In genomic region chr2:61993422-61994024, GRCh38 we compare ENCODE assay signal across 9 cellular contexts.
DNase-seq lines count a peak whose midpoint lies in the region; ATAC-seq, FAIRE-seq and TF ChIP-seq lines count a peak whose summit lies in the region.
"Had no signal": no experiment of that assay in that cellular context is flagged by ENCODE, and none has a peak within 500 bp of the region (broad histone marks: within the 10 kb centered on the region; RNA-seq: fewer than 3 reads in every experiment).

No MANE protein-coding gene starts in this region.

- DNase-seq in DMS114 treated with DMSO at 0.1 percent for 48 hours (lab: John Stamatoyannopoulos, UW; ENCODE audit: unreplicated experiment) (peak; percentile 58), H54 (ENCODE audit: insufficient read length, low spot score) (peak; percentile 24), NCI-H526 (lab: John Stamatoyannopoulos, UW) (peak; percentile 36 to 61), astrocyte of the spinal cord (ENCODE audit: low read depth, low spot score) (peak; percentile 62), immature natural killer cell (peak in 2 of 3 donors; percentile 24 to 28), thoracic aorta (ENCODE audit: low spot score) (no peak), ecto neural progenitor cell (ENCODE audit: low spot score) (no peak)

- peaks cover 0 to 2% (median 0%) of the 10 kb centered on the region in 3 donors for H3K27me3 Mint-ChIP-seq in immature natural killer cell (ENCODE audit: low read depth in 3 of 3)

- no peak overlapping the region for H3K27ac Mint-ChIP-seq in immature natural killer cell
- H3K27ac Mint-ChIP-seq: T-helper 1 cell treated with Interleukin-12 subunit alpha and Interleukin-12 subunit beta and Interleukin-4 antibody, amounts not matched to agents 30 μg/mL and 1 μg/mL, for 36 hours had no signal

- FAIRE-seq in H54 (lab: Jason Lieb, UNC) = peak; percentile 84

- H3K27ac ChIP-seq in thoracic aorta = no peak overlapping the region

- peaks cover 0 to under 1% (median 0%) of the 10 kb centered on the region in 3 donors for H3K36me3 Mint-ChIP-seq in immature natural killer cell

- H3K9me3 ChIP-seq in thoracic aorta = no peaks in the 10 kb centered on the region

- in situ Hi-C loops in astrocyte of the spinal cord (cut with HindIII; ENCODE audit: low sequenced_read_pairs) = no loop called here

- ATAC-seq in thoracic aorta (ENCODE audit: insufficient number of reproducible peaks, low FRiP score, low read depth) = no peak
- no peak for ATAC-seq in HG03378 (IDR thresholded peaks at IDR 0.05; ENCODE audit: unreplicated experiment)

- no peaks in the 10 kb centered on the region for H3K27me3 ChIP-seq in thoracic aorta (replicated peaks; ENCODE audit: insufficient read depth)

- TF ChIP-seq CTCF in astrocyte of the spinal cord (IDR thresholded peaks at IDR 0.05; ENCODE audit: low read depth, low read length) = peak; percentile 81
- TF ChIP-seq CTCF in thoracic aorta (IDR thresholded peaks at IDR 0.05) = peak; percentile 35

- no peak for TF ChIP-seq POLR2A in H54 (IDR thresholded peaks at IDR 0.05; ENCODE audit: low read depth, low read length)

- H3K36me3 ChIP-seq in thoracic aorta = no peaks in the 10 kb centered on the region

- H3K4me3 ChIP-seq in astrocyte of the spinal cord (ENCODE audit: low read depth, low read length) (no peak overlapping the region), thoracic aorta (no peak overlapping the region)

- peaks cover 0 to 2% of the 10 kb centered on the region in 2 donors for H3K4me1 Mint-ChIP-seq in immature natural killer cell

- H3K4me3 Mint-ChIP-seq in immature natural killer cell = no peak overlapping the region
- H3K4me3 Mint-ChIP-seq: T-helper 1 cell treated with Interleukin-12 subunit alpha and Interleukin-12 subunit beta and Interleukin-4 antibody, amounts not matched to agents 30 μg/mL and 1 μg/mL, for 36 hours had no signal

- no peaks in the 10 kb centered on the region for H3K9me3 Mint-ChIP-seq in immature natural killer cell
- H3K9me3 Mint-ChIP-seq: T-helper 1 cell treated with Interleukin-12 subunit alpha and Interleukin-12 subunit beta and Interleukin-4 antibody, amounts not matched to agents 30 μg/mL and 1 μg/mL, for 36 hours had no signal

- H3K4me1 ChIP-seq in thoracic aorta (ENCODE audit: control insufficient read depth in 1 of 2, low read depth in 2 of 2) = peaks cover 0 to 6% of the 10 kb centered on the region in 2 donors

Comparison
In these comparisons a context has a peak if more than half of its experiments do, and no peak if none do; other contexts are left out.
1. DNase-seq: peak in DMS114 treated with DMSO at 0.1 percent for 48 hours (single experiment), H54 (single experiment), NCI-H526 (2 of 2), astrocyte of the spinal cord (single experiment) and immature natural killer cell (2 of 3); none in thoracic aorta (single experiment) and ecto neural progenitor cell (single experiment).